ENCODE assay signal across 16 cellular contexts in genomic region chr16:86824751-86825310, GRCh38.
DNase-seq lines count a peak whose midpoint lies in the region; ATAC-seq and TF ChIP-seq lines count a peak whose summit lies in the region.
"Had no signal": no experiment of that assay in that cellular context is flagged by ENCODE, and none has a peak within 500 bp of the region (broad histone marks: within the 10 kb centered on the region; RNA-seq: fewer than 3 reads in every experiment).

No MANE protein-coding gene starts in this region.

- H3K36me3 Mint-ChIP-seq in WTC11 = no peaks in the 10 kb centered on the region
- H3K36me3 Mint-ChIP-seq: brain; CD4-positive, alpha-beta memory T cell; naive thymus-derived CD4-positive, alpha-beta T cell had no signal

- H3K9ac ChIP-seq in HUES6 (ENCODE audit: low read length) (peak overlapping the region; percentile 12), skeletal muscle satellite cell (ENCODE audit: low read depth, low read length) (peak overlapping the region; percentile 53)

- H3K4me1 Mint-ChIP-seq in WTC11 = peaks cover 35% of the 10 kb centered on the region
- H3K4me1 Mint-ChIP-seq: CD4-positive, alpha-beta memory T cell had no signal

- DNase-seq in WTC11 (ENCODE audit: low spot score) (no peak), glomerular visceral epithelial cell (ENCODE audit: extremely low spot score) (peak; percentile 76), NCI-H1436 treated with DMSO at 0.1 percent for 48 hours (lab: John Stamatoyannopoulos, UW) (no peak)
- no peak for DNase-seq in activated CD4-positive, alpha-beta T cell treated with anti-CD3 and anti-CD28 coated beads for 1 hour
- DNase-seq: activated CD4-positive, alpha-beta T cell treated with anti-CD3 and anti-CD28 coated beads, Interleukin-2, amount 50 U/mL, for 48 hours; CD4-positive, alpha-beta memory T cell; naive thymus-derived CD4-positive, alpha-beta T cell; NCI-H526; stomach; T-helper 9 cell had no signal

- H3K36me3 ChIP-seq in HUES6 (ENCODE audit: control insufficient read depth, insufficient read depth, low read length) (no peaks in the 10 kb centered on the region), skeletal muscle satellite cell (ENCODE audit: insufficient read depth, low read length) (no peaks in the 10 kb centered on the region)
- H3K36me3 ChIP-seq: stomach had no signal

- H3K4me2 ChIP-seq in skeletal muscle satellite cell (ENCODE audit: low read length) = peak overlapping the region; percentile 63

- H3K4me3 ChIP-seq in HUES6 (ENCODE audit: low read depth, low read length) (no peak overlapping the region), skeletal muscle satellite cell (ENCODE audit: low read length) (peak overlapping the region; percentile 9)
- H3K4me3 ChIP-seq: stomach had no signal

- no peaks in the 10 kb centered on the region for H3K9me3 ChIP-seq in HUES6 (ENCODE audit: control insufficient read depth, insufficient read depth, low read depth, low read length)
- H3K9me3 ChIP-seq in skeletal muscle satellite cell (replicated peaks; ENCODE audit: low read length) = no peaks in the 10 kb centered on the region
- H3K9me3 ChIP-seq: stomach had no signal

- no peak overlapping the region for H3K27ac ChIP-seq in HUES6 (ENCODE audit: low read depth, low read length)
- H3K27ac ChIP-seq: stomach had no signal

- CTCF ChIA-PET in WTC11 (lab: Charles Lee) = interaction anchor here (1.1 kb wide), 1 partner anchor 9 kb away, joined by 3 read pairs; no protein-coding TSS in a partner anchor

- ATAC-seq in WTC11 (peak; percentile 74), GM21737 (IDR thresholded peaks at IDR 0.05; ENCODE audit: unreplicated experiment) (no peak)
- ATAC-seq: left lobe of liver; naive thymus-derived CD4-positive, alpha-beta T cell; sciatic nerve had no signal

- H3K27me3 Mint-ChIP-seq in WTC11 (ENCODE audit: low read depth) = no peaks in the 10 kb centered on the region

- H3K4me3 Mint-ChIP-seq in WTC11 = no peak overlapping the region
- H3K4me3 Mint-ChIP-seq: brain; CD4-positive, alpha-beta memory T cell; naive thymus-derived CD4-positive, alpha-beta T cell had no signal

- H3K4me1 ChIP-seq in HUES6 (ENCODE audit: control insufficient read depth, insufficient read depth, low read length) = peaks cover 29% of the 10 kb centered on the region
- peaks cover 52% of the 10 kb centered on the region for H3K4me1 ChIP-seq in skeletal muscle satellite cell (ENCODE audit: control insufficient read depth, insufficient read depth, low read length)
- H3K4me1 ChIP-seq: stomach had no signal

- H3K27ac Mint-ChIP-seq in WTC11 = no peak overlapping the region
- H3K27ac Mint-ChIP-seq: brain; CD4-positive, alpha-beta memory T cell; naive thymus-derived CD4-positive, alpha-beta T cell had no signal

- 0 out of 2 replicates have a peak, but pooled peaks cover 5% of the 10 kb centered on the region for H3K9me3 Mint-ChIP-seq in WTC11

- POLR2A ChIA-PET in WTC11 (lab: Charles Lee) = no interaction called here

- no peak for TF ChIP-seq CTCF in WTC11 (IDR thresholded peaks at IDR 0.05)

- peaks cover 18% of the 10 kb centered on the region; the same call in 1 of the 2 replicates for H3K27me3 ChIP-seq in HUES6 (ENCODE audit: control insufficient read depth, insufficient read depth, low read length)
- peaks cover 10% of the 10 kb centered on the region for H3K27me3 ChIP-seq in skeletal muscle satellite cell (ENCODE audit: control insufficient read depth, insufficient read depth, low read length)

TF ChIP-seq in WTC11, 78 proteins besides CTCF, POLR2A, EP300 and RAD21 (continues in another document):
- TF ChIP-seq ZNF396 (CRISPR knock-in tag; IDR thresholded peaks at IDR 0.05; ENCODE audit: borderline replicate concordance) (no peak), ARID4B (CRISPR knock-in tag; IDR thresholded peaks at IDR 0.05; ENCODE audit: borderline replicate concordance) (no peak), ZBTB21 (CRISPR knock-in tag; IDR thresholded peaks at IDR 0.05; ENCODE audit: borderline replicate concordance) (no peak), CBFB (CRISPR knock-in tag; IDR thresholded peaks at IDR 0.05; ENCODE audit: low read depth) (no peak), CDX4 (CRISPR knock-in tag; IDR thresholded peaks at IDR 0.05; ENCODE audit: borderline replicate concordance) (no peak), ZNF532 (CRISPR knock-in tag; IDR thresholded peaks at IDR 0.05; ENCODE audit: borderline replicate concordance) (no peak), OVOL2 (CRISPR knock-in tag; IDR thresholded peaks at IDR 0.05; ENCODE audit: borderline replicate concordance) (no peak)
- TF ChIP-seq, protein P1, sequence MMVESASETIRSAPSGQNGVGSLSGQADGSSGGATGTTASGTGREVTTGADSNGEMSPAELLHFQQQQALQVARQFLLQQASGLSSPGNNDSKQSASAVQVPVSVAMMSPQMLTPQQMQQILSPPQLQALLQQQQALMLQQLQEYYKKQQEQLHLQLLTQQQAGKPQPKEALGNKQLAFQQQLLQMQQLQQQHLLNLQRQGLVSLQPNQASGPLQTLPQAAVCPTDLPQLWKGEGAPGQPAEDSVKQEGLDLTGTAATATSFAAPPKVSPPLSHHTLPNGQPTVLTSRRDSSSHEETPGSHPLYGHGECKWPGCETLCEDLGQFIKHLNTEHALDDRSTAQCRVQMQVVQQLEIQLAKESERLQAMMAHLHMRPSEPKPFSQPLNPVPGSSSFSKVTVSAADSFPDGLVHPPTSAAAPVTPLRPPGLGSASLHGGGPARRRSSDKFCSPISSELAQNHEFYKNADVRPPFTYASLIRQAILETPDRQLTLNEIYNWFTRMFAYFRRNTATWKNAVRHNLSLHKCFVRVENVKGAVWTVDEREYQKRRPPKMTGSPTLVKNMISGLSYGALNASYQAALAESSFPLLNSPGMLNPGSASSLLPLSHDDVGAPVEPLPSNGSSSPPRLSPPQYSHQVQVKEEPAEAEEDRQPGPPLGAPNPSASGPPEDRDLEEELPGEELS (CRISPR knock-in tag; IDR thresholded peaks at IDR 0.05) = no peak
